18 cellular contexts compared by ENCODE assay signal in genomic region chr17:73686126-73686525, GRCh38. TPM values are rescaled to one million over a fixed set of nuclear protein-coding genes. Genes with fewer than 3 reads are reported as not detected.
DNase-seq lines count a peak whose midpoint lies in the region; FAIRE-seq and TF ChIP-seq lines count a peak whose summit lies in the region.
"Had no signal": no experiment of that assay in that cellular context is flagged by ENCODE, and none has a peak within 500 bp of the region (broad histone marks: within the 10 kb centered on the region; RNA-seq: fewer than 3 reads in every experiment).

No MANE protein-coding gene starts in this region.

- H3K79me2 ChIP-seq in H1 (ENCODE audit: control insufficient read depth in 1 of 2, insufficient read depth in 2 of 2, low read length in 2 of 2) (no peaks in the 10 kb centered on the region), mammary epithelial cell (ENCODE audit: insufficient read depth, low read length) (no peaks in the 10 kb centered on the region)

- H3K23ac ChIP-seq in H1 (ENCODE audit: insufficient read length), result no peak overlapping the region

- H2AFZ ChIP-seq in H1 (ENCODE audit: low read length) (no peak overlapping the region), mammary epithelial cell (ENCODE audit: low read depth, low read length) (no peak overlapping the region)

- no peak overlapping the region for H2BK12ac ChIP-seq in H1 (ENCODE audit: low read depth, low read length)

- no peaks in the 10 kb centered on the region for H3K36me3 ChIP-seq in HUES48 (ENCODE audit: control insufficient read depth, insufficient read depth, low read length)
- no peaks in the 10 kb centered on the region for H3K36me3 ChIP-seq in H1 (ENCODE audit: control insufficient read depth in 2 of 4, insufficient read depth in 4 of 4, low read length in 3 of 4)
- no peaks in the 10 kb centered on the region for H3K36me3 ChIP-seq in iPS-18a (ENCODE audit: control insufficient read depth, low read depth, low read length)
- H3K36me3 ChIP-seq in mammary epithelial cell (ENCODE audit: insufficient read depth, low read length), result no peaks in the 10 kb centered on the region
- H3K36me3 ChIP-seq: HAP-1 had no signal

- H2BK20ac ChIP-seq in H1 (ENCODE audit: low read length), result 0 out of 2 replicates have a peak overlapping the region, but pooled peaks have one; percentile 83

- TF ChIP-seq CTCF in H1 (IDR thresholded peaks at IDR 0.05; ENCODE audit: control extremely low read depth in 1 of 3, insufficient read depth in 1 of 3, low read depth in 1 of 3, low read length in 3 of 3), result no peak
- TF ChIP-seq CTCF in mammary epithelial cell (conservative IDR thresholded peaks at IDR 0.05 in 1 of 2, IDR thresholded peaks at IDR 0.05 in 1 of 2; ENCODE audit: extremely low read depth in 1 of 2, insufficient read depth in 1 of 2, low read depth in 1 of 2, low read length in 2 of 2), result no peak

- no TSS peak for BruUV-seq in mammary epithelial cell (replicated peaks; lab: Mats Ljungman, UMichigan)

- H4K8ac ChIP-seq in H1 (ENCODE audit: extremely low read depth, insufficient read depth, low read length), result no peak overlapping the region

- intact Hi-C loops in mammary epithelial cell (cut with micrococcal nuclease), result no loop called here

- H3K27ac ChIP-seq in HUES48 (ENCODE audit: low read depth, low read length) (peak overlapping the region; percentile 69), H1 (ENCODE audit: low read depth, low read length) (no peak overlapping the region), iPS-18a (ENCODE audit: low read length) (no peak overlapping the region), mammary epithelial cell (ENCODE audit: insufficient read depth, low read depth, low read length) (no peak overlapping the region)

- no peak for TF ChIP-seq RAD21 in H1 (IDR thresholded peaks at IDR 0.05 in 1 of 2, conservative IDR thresholded peaks at IDR 0.05 in 1 of 2; ENCODE audit: low read depth in 2 of 2, low read length in 2 of 2)

- H3K9me3 ChIP-seq in HUES48 (ENCODE audit: control insufficient read depth, insufficient read depth, low read length) (peaks cover 3% of the 10 kb centered on the region; the same call in 1 of the 2 replicates), H1 (ENCODE audit: insufficient read depth in 2 of 2, low read depth in 1 of 2, low read length in 1 of 2) (peaks cover 4 to 5% of the 10 kb centered on the region in 2 experiments; a peak in 2 of 4 replicates), iPS-18a (ENCODE audit: control insufficient read depth, low read depth, low read length) (no peaks in the 10 kb centered on the region), mammary epithelial cell (replicated peaks; ENCODE audit: insufficient read depth, low read length) (no peaks in the 10 kb centered on the region)
- H3K9me3 ChIP-seq: HAP-1 had no signal

- H2BK120ac ChIP-seq in H1 (replicated peaks; ENCODE audit: low read depth, low read length), result peak overlapping the region; percentile 18

- H3K14ac ChIP-seq in H1 (ENCODE audit: insufficient read length), result no peak overlapping the region

- no peak overlapping the region for H4K5ac ChIP-seq in H1 (ENCODE audit: insufficient read length, low read depth, low read length)

- no peak overlapping the region for H3K9ac ChIP-seq in HUES48 (ENCODE audit: low read depth, low read length)
- H3K9ac ChIP-seq in H1 (replicated peaks in 1 of 4; ENCODE audit: extremely low read depth in 1 of 4, low read depth in 3 of 4, low read length in 3 of 4), result no peak overlapping the region
- no peak overlapping the region for H3K9ac ChIP-seq in iPS-18a (ENCODE audit: low read length)
- no peak overlapping the region for H3K9ac ChIP-seq in mammary epithelial cell (ENCODE audit: insufficient read depth, low read length)

- H2BK15ac ChIP-seq in H1 (ENCODE audit: low read length), result no peak overlapping the region

- DNase-seq in H1 (ENCODE audit: low read depth in 1 of 2, low spot score in 2 of 2) (peak in 1 of 2 experiments; percentile 19), 8988T (no peak), mammary epithelial cell (no peak), NCI-H524 (lab: John Stamatoyannopoulos, UW) (no peak)
- DNase-seq in activated CD4-positive, alpha-beta T cell treated with anti-CD3 and anti-CD28 coated beads for 1 hour, result no peak
- DNase-seq: COR-L47, DMS153, DMS79 treated with DMSO at 0.1 percent for 48 hours, EL, GF-D8 had no signal

- CTCF ChIA-PET in H1 (lab: Charles Lee; ENCODE audit: partially characterized antibody) (interaction anchor here (0.8 to 1.8 kb wide), 9 partner anchors 21 to 133 kb away, joined by 3 to 6 read pairs (median 3); no protein-coding TSS in a partner anchor), mammary epithelial cell (lab: Charles Lee; ENCODE audit: low non-redundant PET) (no interaction called here)

- H3K27me3 ChIP-seq in HUES48 (ENCODE audit: control insufficient read depth, insufficient read depth, low read length) (no peaks in the 10 kb centered on the region), H1 (replicated peaks in 1 of 4; ENCODE audit: control insufficient read depth in 3 of 4, extremely low read depth in 1 of 4, insufficient read depth in 3 of 4, low read length in 3 of 4) (no peaks in the 10 kb centered on the region; a peak in 3 of 7 replicates), iPS-18a (ENCODE audit: control insufficient read depth, insufficient read depth, low read length) (no peaks in the 10 kb centered on the region), mammary epithelial cell (ENCODE audit: insufficient read depth, low read length) (peaks cover 3% of the 10 kb centered on the region)

- no peak overlapping the region for H4K91ac ChIP-seq in H1 (replicated peaks; ENCODE audit: insufficient read length, low read length)

- dilution Hi-C loops in mammary epithelial cell (cut with HindIII; ENCODE audit: low sequenced_read_pairs), result no loop called here

- H3K4me3 ChIP-seq in HUES48 (ENCODE audit: low read depth, low read length) (no peak overlapping the region; the same call in 1 of the 2 replicates), H1 (ENCODE audit: extremely low read depth in 1 of 4, insufficient read depth in 2 of 4, low read depth in 3 of 4, low read length in 4 of 4) (peak overlapping the region in 1 of 4 experiments; percentile 30; a peak in 1 of 8 replicates), iPS-18a (ENCODE audit: low read length) (peak overlapping the region; percentile 24), mammary epithelial cell (replicated peaks in 1 of 3; ENCODE audit: insufficient read depth in 1 of 3, low read depth in 2 of 3, low read length in 3 of 3) (no peak overlapping the region)
- H3K4me3 ChIP-seq: HAP-1, K562 had no signal

- no peak for TF ChIP-seq EP300 in H1 (IDR thresholded peaks at IDR 0.05; ENCODE audit: borderline replicate concordance in 1 of 2, low read depth in 2 of 2, low read length in 2 of 2)

- no peaks in the 10 kb centered on the region for H3K23me2 ChIP-seq in H1 (ENCODE audit: low read depth, low read length)

- in situ Hi-C loops in mammary epithelial cell (cut with MboI; ENCODE audit: low sequenced_read_pairs in 2 of 2), result no loop called here

- peak overlapping the region; percentile 68; the same call in 1 of the 2 replicates for H3K18ac ChIP-seq in H1 (ENCODE audit: extremely low read depth, low read length)

- no peak overlapping the region for H3K4ac ChIP-seq in H1 (replicated peaks; ENCODE audit: insufficient read length, low read depth, low read length)

- POLR2A ChIA-PET in H1 (lab: Charles Lee; ENCODE audit: partially characterized antibody), result no interaction called here

- no peak overlapping the region for H2AK5ac ChIP-seq in H1 (ENCODE audit: low read depth, low read length)

- H3K79me1 ChIP-seq in H1 (ENCODE audit: low read depth, low read length), result no peaks in the 10 kb centered on the region

- TF ChIP-seq POLR2A in H1 (IDR thresholded peaks at IDR 0.05; ENCODE audit: control extremely low read depth in 1 of 2, low read depth in 2 of 2, low read length in 2 of 2), result no peak

- H2BK5ac ChIP-seq in H1 (ENCODE audit: low read depth, low read length), result peak overlapping the region; percentile 56; the same call in 1 of the 2 replicates

- H3K4me1 ChIP-seq in HUES48 (ENCODE audit: control insufficient read depth, insufficient read depth, low read length) (peaks cover 48% of the 10 kb centered on the region), H1 (replicated peaks in 1 of 4; ENCODE audit: control insufficient read depth in 3 of 4, insufficient read depth in 4 of 4, low read length in 3 of 4) (peaks cover 10 to 24% (median 11%) of the 10 kb centered on the region in 4 experiments; a peak in 6 of 7 replicates), iPS-18a (ENCODE audit: control insufficient read depth, low read depth, low read length) (peaks cover 34% of the 10 kb centered on the region), mammary epithelial cell (ENCODE audit: insufficient read depth, low read length) (no peaks in the 10 kb centered on the region)
- H3K4me1 ChIP-seq: HAP-1 had no signal

- H3K4me2 ChIP-seq in H1 (ENCODE audit: insufficient read depth in 1 of 2, low read depth in 2 of 2, low read length in 2 of 2), result peak overlapping the region; percentile 9 to 19; a peak in 2 of 4 replicates
- no peak overlapping the region for H3K4me2 ChIP-seq in mammary epithelial cell (ENCODE audit: insufficient read depth, low read depth, low read length)

- no peak overlapping the region for H3K56ac ChIP-seq in H1 (replicated peaks; ENCODE audit: insufficient read length, low read depth, low read length)

- H4K20me1 ChIP-seq in H1 (replicated peaks in 1 of 2; ENCODE audit: control insufficient read depth in 1 of 2, insufficient read depth in 2 of 2, low read length in 2 of 2), result no peaks in the 10 kb centered on the region
- H4K20me1 ChIP-seq in mammary epithelial cell (ENCODE audit: insufficient read depth, low read length), result no peaks in the 10 kb centered on the region

- FAIRE-seq in H1 (lab: Jason Lieb, UNC), result peak; percentile 78
- FAIRE-seq: D721Med, GM19239, HTR-8/SVneo, K562 had no signal

TF ChIP-seq in H1, 55 proteins besides CTCF, POLR2A, EP300 and RAD21 (continues in another document):
- TF ChIP-seq FOSL1 (IDR thresholded peaks at IDR 0.05; ENCODE audit: insufficient read depth, low read depth, low read length), result no peak
- 0 out of 2 replicates have a peak, but pooled peaks have one; percentile 27 for TF ChIP-seq YY1 (IDR thresholded peaks at IDR 0.05; ENCODE audit: low read depth, low read length)
- no peak for TF ChIP-seq GTF2F1 (IDR thresholded peaks at IDR 0.05; ENCODE audit: borderline replicate concordance, low read depth, low read length)

RNA-seq across cellular contexts. Expression of gene SDK2, which starts 41.9 kb away (rescaled TPM):
- total RNA-seq in H1 (2021; fragmentation: NEBNext Ultra II Directional; extraction: Animal tissue kit (Norgen Biotek cat#: 25700)), result 3.6 and 3.9 TPM in 2 replicates
- 4.1 and 5.9 TPM in 2 replicates for polyA plus RNA-seq in H1 (2011; rRNA removed)
- polyA plus RNA-seq in H1 (2011; cell fraction: cytosol; rRNA removed), result 2.3 TPM
- 7.3 TPM for polyA plus RNA-seq in H1 (2011; cell fraction: nucleus; rRNA removed)
- 5.5 to 10.2 TPM (median 7.5 TPM) in 4 replicates for polyA plus RNA-seq in H1 (2012, experiment 1 of 2)
- polyA plus RNA-seq in H1 (2012, experiment 2 of 2), result 3.6 TPM
- polyA plus RNA-seq in H1 (2013, experiment 1 of 2), result 2.6 TPM
- 2.0 TPM for polyA plus RNA-seq in H1 (2013, experiment 2 of 2)
- polyA minus RNA-seq in H1 (2011; rRNA and poly(A)+ RNA removed), result 6.8 and 8.4 TPM in 2 replicates
- 10.9 TPM for polyA minus RNA-seq in H1 (2011; cell fraction: cytosol; rRNA and poly(A)+ RNA removed)
- polyA minus RNA-seq in H1 (2011; cell fraction: nucleus; rRNA and poly(A)+ RNA removed), result 13.8 TPM
- total RNA-seq in mammary epithelial cell, result 10 to 100 TPM; 31.5 to 64.2 TPM
- polyA plus RNA-seq in mammary epithelial cell, result 6.3 TPM
- 15.6 TPM for polyA minus RNA-seq in mammary epithelial cell
- polyA plus RNA-seq: CD14-positive monocyte, K562 had no signal
